In genomic region chr16:86447228-86447627, GRCh38 we compare ENCODE assay signal across 7 cellular contexts.
"Had no signal": no experiment of that assay in that cellular context is flagged by ENCODE, and none has a peak within 500 bp of the region (broad histone marks: within the 10 kb centered on the region; RNA-seq: fewer than 3 reads in every experiment).

No MANE protein-coding gene starts in this region.

- ATAC-seq: K562 had no signal

- H3K4me1 Mint-ChIP-seq: H9 had no signal

- DNase-seq: GOT3, H9, HCEC 1CT, KG1 had no signal

- H3K9me3 Mint-ChIP-seq: H9 had no signal

- FAIRE-seq: H54, HTR-8/SVneo, K562 had no signal

- H3K4me3 ChIP-seq: K562 had no signal

- H3K4me3 Mint-ChIP-seq: H9 had no signal

- H3K27ac Mint-ChIP-seq: H9 had no signal
